Comparison of ENCODE assay signal across 13 cellular contexts in genomic region chr16:23124315-23124714, GRCh38. TPM values are rescaled to one million over a fixed set of nuclear protein-coding genes. Genes with fewer than 3 reads are reported as not detected.
A peak's percentile ranks its signal among the peaks of the same experiment; 100 is the strongest.
DNase-seq lines count a peak whose midpoint lies in the region; ATAC-seq, FAIRE-seq and TF ChIP-seq lines count a peak whose summit lies in the region.
"Had no signal": no experiment of that assay in that cellular context is flagged by ENCODE, and none has a peak within 500 bp of the region (broad histone marks: within the 10 kb centered on the region; RNA-seq: fewer than 3 reads in every experiment).

No MANE protein-coding gene starts in this region.

- H3K4me2 ChIP-seq in endothelial cell of umbilical vein (ENCODE audit: insufficient read depth, low read length): peak overlapping the region; percentile 39

- no peaks in the 10 kb centered on the region for H3K36me3 ChIP-seq in endothelial cell of umbilical vein (ENCODE audit: control insufficient read depth in 2 of 2, extremely low read depth in 1 of 2, insufficient read depth in 2 of 2, low read length in 2 of 2)

- H3K9me1 ChIP-seq in endothelial cell of umbilical vein (replicated peaks; ENCODE audit: control insufficient read depth, extremely low read depth, insufficient read depth, low read length): no peaks in the 10 kb centered on the region

- H3K9ac ChIP-seq in endothelial cell of umbilical vein (replicated peaks; ENCODE audit: extremely low read depth, insufficient read depth, low read length): no peak overlapping the region

- no peak overlapping the region for H3K4me3 ChIP-seq in endothelial cell of umbilical vein (replicated peaks in 1 of 3; ENCODE audit: insufficient read depth in 1 of 3, low read depth in 1 of 3, low read length in 3 of 3)

- H3K9me3 Mint-ChIP-seq in immature natural killer cell: no peaks in the 10 kb centered on the region
- H3K9me3 Mint-ChIP-seq: natural killer cell treated with Interleukin-12 subunit alpha and Interleukin-12 subunit beta and Interleukin-15 and Interleukin-18, amount 100 ng/mL, for 72 hours had no signal

- peak; percentile 79 for FAIRE-seq in endothelial cell of umbilical vein (lab: Jason Lieb, UNC)
- no peak for FAIRE-seq in frontal cortex (lab: Jason Lieb, UNC)
- FAIRE-seq: endometrium had no signal

- peaks cover 0 to 1% (median 0%) of the 10 kb centered on the region in 3 donors for H3K27me3 Mint-ChIP-seq in immature natural killer cell (ENCODE audit: low read depth in 3 of 3)
- H3K27me3 Mint-ChIP-seq: natural killer cell treated with Interleukin-12 subunit alpha and Interleukin-12 subunit beta and Interleukin-15 and Interleukin-18, amount 100 ng/mL, for 72 hours had no signal

- no peak overlapping the region for H3K27ac Mint-ChIP-seq in immature natural killer cell
- H3K27ac Mint-ChIP-seq: CD14-positive monocyte; natural killer cell treated with Interleukin-12 subunit alpha and Interleukin-12 subunit beta and Interleukin-15 and Interleukin-18, amount 100 ng/mL, for 72 hours had no signal

- H3K4me1 Mint-ChIP-seq in immature natural killer cell: peaks cover 2 to 10% of the 10 kb centered on the region in 2 donors

- DNase-seq in AG08395 (ENCODE audit: low spot score): peak; percentile 65
- DNase-seq in MV-4-11 (lab: John Stamatoyannopoulos, UW): peak; percentile 75
- peak; percentile 85 for DNase-seq in endothelial cell of umbilical vein (ENCODE audit: low read depth, low spot score)
- DNase-seq in myocyte (ENCODE audit: low read depth): peak; percentile 80
- no peak for DNase-seq in immature natural killer cell
- no peak for DNase-seq in frontal cortex (ENCODE audit: low spot score in 2 of 2)
- DNase-seq: NCI-H1417, SW 1271 had no signal

- no peaks in the 10 kb centered on the region for H3K27me3 ChIP-seq in endothelial cell of umbilical vein (ENCODE audit: control insufficient read depth in 2 of 2, insufficient read depth in 2 of 2, low read length in 2 of 2)

- CTCF ChIA-PET in endothelial cell of umbilical vein (lab: Charles Lee): interaction anchor here (0.7 kb wide), 1 partner anchor 10 kb away, joined by 3 read pairs; no protein-coding TSS in a partner anchor

- no peak overlapping the region for H2AFZ ChIP-seq in endothelial cell of umbilical vein (ENCODE audit: low read depth, low read length)

- peak overlapping the region; percentile 27 for H3K27ac ChIP-seq in endothelial cell of umbilical vein (ENCODE audit: insufficient read depth, low read depth, low read length)

- intact Hi-C loops in endothelial cell of umbilical vein (cut with micrococcal nuclease): no loop called here

- no peak for TF ChIP-seq POLR2A in endothelial cell of umbilical vein (IDR thresholded peaks at IDR 0.05; ENCODE audit: low read depth, low read length)

- H4K20me1 ChIP-seq in endothelial cell of umbilical vein (replicated peaks; ENCODE audit: control insufficient read depth, extremely low read depth, insufficient read depth, low read length): peaks cover 14% of the 10 kb centered on the region

- H3K4me1 ChIP-seq in endothelial cell of umbilical vein (ENCODE audit: control insufficient read depth, extremely low read depth, insufficient read depth, low read length): peaks cover 18% of the 10 kb centered on the region

- no peaks in the 10 kb centered on the region for H3K9me3 ChIP-seq in endothelial cell of umbilical vein (replicated peaks; ENCODE audit: control insufficient read depth, insufficient read depth, low read length)

- no peak overlapping the region for H3K4me3 Mint-ChIP-seq in immature natural killer cell
- H3K4me3 Mint-ChIP-seq: CD14-positive monocyte; natural killer cell treated with Interleukin-12 subunit alpha and Interleukin-12 subunit beta and Interleukin-15 and Interleukin-18, amount 100 ng/mL, for 72 hours had no signal

- TF ChIP-seq CTCF in endothelial cell of umbilical vein (IDR thresholded peaks at IDR 0.05; ENCODE audit: extremely low read depth in 1 of 2, insufficient read depth in 1 of 2, low read depth in 1 of 2, low read length in 2 of 2): no peak

- peaks cover 78% of the 10 kb centered on the region for H3K79me2 ChIP-seq in endothelial cell of umbilical vein (ENCODE audit: control insufficient read depth, insufficient read depth, low read length)

- BruUV-seq in endothelial cell of umbilical vein (replicated peaks; lab: Mats Ljungman, UMichigan): no TSS peak

- dilution Hi-C loops in endothelial cell of umbilical vein (cut with MboI; ENCODE audit: extremely low pct_ligation_motif_present, low sequenced_read_pairs): no loop called here

- POLR2A ChIA-PET in endothelial cell of umbilical vein (lab: Charles Lee): no interaction called here

- H3K36me3 Mint-ChIP-seq in immature natural killer cell: no peaks in the 10 kb centered on the region
- H3K36me3 Mint-ChIP-seq: CD14-positive monocyte; natural killer cell treated with Interleukin-12 subunit alpha and Interleukin-12 subunit beta and Interleukin-15 and Interleukin-18, amount 100 ng/mL, for 72 hours had no signal

- ATAC-seq in HG03342 (IDR thresholded peaks at IDR 0.05; ENCODE audit: unreplicated experiment): no peak
- no peak for ATAC-seq in GM21576 (IDR thresholded peaks at IDR 0.05; ENCODE audit: unreplicated experiment)

TF ChIP-seq in endothelial cell of umbilical vein, 7 proteins besides CTCF, POLR2A, EP300 and RAD21:
- peak; percentile 84 for TF ChIP-seq JUN (IDR thresholded peaks at IDR 0.05; ENCODE audit: borderline replicate concordance, insufficient read depth, insufficient read length, low read depth)
- TF ChIP-seq, protein P1, sequence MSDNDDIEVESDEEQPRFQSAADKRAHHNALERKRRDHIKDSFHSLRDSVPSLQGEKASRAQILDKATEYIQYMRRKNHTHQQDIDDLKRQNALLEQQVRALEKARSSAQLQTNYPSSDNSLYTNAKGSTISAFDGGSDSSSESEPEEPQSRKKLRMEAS (IDR thresholded peaks at IDR 0.05; ENCODE audit: insufficient read depth, insufficient read length): no peak
- TF ChIP-seq EZH2 (IDR thresholded peaks at IDR 0.05; ENCODE audit: borderline replicate concordance, low read depth, low read length, severe bottlenecking): no peak
- peak; percentile 85 for TF ChIP-seq FOS (IDR thresholded peaks at IDR 0.05; ENCODE audit: borderline replicate concordance, insufficient read depth, low read length)
- TF ChIP-seq POLR2AphosphoS5 (IDR thresholded peaks at IDR 0.05; ENCODE audit: insufficient read depth, low read depth, low read length): peak; percentile 36

RNA-seq across cellular contexts. Expression of gene USP31, which starts 24.9 kb away (rescaled TPM):
- 37.4 and 42.4 TPM in 2 replicates for total RNA-seq in endothelial cell of umbilical vein
- 14.5 and 15.0 TPM in 2 replicates for polyA plus RNA-seq in endothelial cell of umbilical vein
- polyA plus RNA-seq in endothelial cell of umbilical vein (2011; cell fraction: cytosol; rRNA removed): 11.2 and 12.3 TPM in 2 replicates
- polyA plus RNA-seq in endothelial cell of umbilical vein (2011; cell fraction: nucleus; rRNA removed): 54.8 and 63.9 TPM in 2 replicates
- polyA plus RNA-seq in endothelial cell of umbilical vein (2012): 8.5 and 10.2 TPM in 2 replicates
- polyA minus RNA-seq in endothelial cell of umbilical vein: 85.9 and 89.1 TPM in 2 replicates
- 10.7 TPM for polyA minus RNA-seq in endothelial cell of umbilical vein (2011; cell fraction: cytosol; rRNA and poly(A)+ RNA removed)
- 100 and 103 TPM in 2 replicates for polyA minus RNA-seq in endothelial cell of umbilical vein (2011; cell fraction: nucleus; rRNA and poly(A)+ RNA removed)
- total RNA-seq in myocyte: 4.0 and 4.9 TPM in 2 replicates
- polyA plus RNA-seq in myocyte (2012): 2.8 TPM
- under 1 TPM; 0.31 to 0.53 (median 0.49) TPM for polyA plus RNA-seq in immature natural killer cell
- total RNA-seq in frontal cortex: 16.7 TPM

RNA-seq across cellular contexts. Expression of gene SCNN1G, which starts 58.2 kb away (rescaled TPM):
- total RNA-seq in endothelial cell of umbilical vein (not detected in 2 replicates), myocyte (not detected in 2 replicates), frontal cortex (0.82 TPM)
- polyA plus RNA-seq in endothelial cell of umbilical vein (not detected in 2 replicates), immature natural killer cell (not detected)
- polyA plus RNA-seq in endothelial cell of umbilical vein (2011; cell fraction: cytosol; rRNA removed): not detected in 2 replicates
- polyA plus RNA-seq in endothelial cell of umbilical vein (2011; cell fraction: nucleus; rRNA removed): not detected in 2 replicates
- not detected in 2 replicates for polyA plus RNA-seq in endothelial cell of umbilical vein (2012)
- not detected in 2 replicates for polyA minus RNA-seq in endothelial cell of umbilical vein
- not detected for polyA minus RNA-seq in endothelial cell of umbilical vein (2011; cell fraction: cytosol; rRNA and poly(A)+ RNA removed)
- not detected in 2 replicates for polyA minus RNA-seq in endothelial cell of umbilical vein (2011; cell fraction: nucleus; rRNA and poly(A)+ RNA removed)
- polyA plus RNA-seq in myocyte (2012): not detected
- total RNA-seq: natural killer cell treated with Interleukin-12 subunit alpha and Interleukin-12 subunit beta and Interleukin-15 and Interleukin-18, amount 100 ng/mL, for 72 hours had no signal
- polyA plus RNA-seq: CD14-positive monocyte had no signal

Comparison
In these comparisons a context has a peak if more than half of its experiments do, and no peak if none do; other contexts are left out.
1. DNase-seq: peak in AG08395 (single experiment), MV-4-11 (single experiment), endothelial cell of umbilical vein (single experiment) and myocyte (single experiment); none in immature natural killer cell (0 of 3) and frontal cortex (0 of 2).